ENCODE assay signal across 16 cellular contexts in the genomic region with DNA sequence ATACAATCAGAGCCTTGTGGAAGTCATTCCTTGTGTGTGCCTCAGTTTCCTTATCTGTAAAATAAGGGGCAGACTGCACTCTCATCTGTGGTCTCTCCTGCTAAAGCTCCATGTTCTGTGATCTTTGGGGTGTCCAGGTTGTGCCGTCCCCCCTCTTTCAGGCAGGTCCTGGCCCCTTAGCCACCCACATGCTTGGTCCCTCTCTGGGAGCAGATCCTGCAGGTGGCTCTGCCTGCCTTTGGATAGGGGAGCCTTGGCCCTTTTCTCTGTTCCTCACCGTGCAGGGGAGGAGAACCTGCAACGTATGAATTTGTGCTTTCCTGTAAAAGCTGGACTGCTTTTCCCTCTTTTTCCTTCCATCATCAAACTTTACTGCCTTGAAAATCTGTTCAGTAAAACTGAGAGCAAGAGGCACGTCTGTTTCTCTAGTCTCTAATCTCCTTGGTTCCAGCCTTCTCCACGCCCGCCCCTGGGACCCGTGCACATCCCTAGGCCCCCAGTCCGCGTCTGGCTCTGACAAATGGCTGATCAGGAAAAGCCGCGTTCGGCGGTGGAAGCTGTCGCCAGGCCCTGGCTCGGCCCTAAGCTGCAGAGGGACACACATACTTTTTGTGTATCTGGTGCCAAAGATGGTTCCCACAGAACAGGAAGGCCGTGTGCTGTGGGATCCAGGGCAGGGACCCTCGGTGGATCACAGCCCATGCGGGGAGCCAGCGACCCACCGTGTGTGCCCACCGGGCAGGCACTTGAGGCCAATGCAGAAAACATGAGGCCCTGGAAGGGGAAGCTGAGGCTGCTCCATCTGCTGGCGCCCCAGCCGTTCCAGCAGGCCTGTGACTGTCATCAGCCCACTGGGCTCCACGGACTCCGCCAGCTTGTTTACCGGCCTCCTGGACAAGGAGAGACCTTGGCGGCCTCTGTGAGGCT. TPM values are rescaled to one million over a fixed set of nuclear protein-coding genes. Genes with fewer than 3 reads are reported as not detected.
DNase-seq lines count a peak whose midpoint lies in the region; ATAC-seq and TF ChIP-seq lines count a peak whose summit lies in the region.
"Had no signal": no experiment of that assay in that cellular context is flagged by ENCODE, and none has a peak within 500 bp of the region (broad histone marks: within the 10 kb centered on the region; RNA-seq: fewer than 3 reads in every experiment).

No MANE protein-coding gene starts in this region.

- H3K27me3 ChIP-seq in breast epithelium = no peaks in the 10 kb centered on the region
- no peaks in the 10 kb centered on the region for H3K27me3 ChIP-seq in mammary epithelial cell (ENCODE audit: insufficient read depth, low read length)
- H3K27me3 ChIP-seq in esophagus muscularis mucosa = peaks cover 0 to 17% (median 0%) of the 10 kb centered on the region in 4 donors
- H3K27me3 ChIP-seq in lung (ENCODE audit: control insufficient read depth, insufficient read depth) = no peaks in the 10 kb centered on the region
- peaks cover 87% of the 10 kb centered on the region for H3K27me3 ChIP-seq in MM.1S (replicated peaks; ENCODE audit: insufficient read depth, low read length)

- in situ Hi-C loops in mammary epithelial cell (cut with MboI; ENCODE audit: low sequenced_read_pairs in 2 of 2) = no loop called here

- TF ChIP-seq EP300 in esophagus muscularis mucosa (IDR thresholded peaks at IDR 0.05) = no peak

- dilution Hi-C loops in mammary epithelial cell (cut with HindIII; ENCODE audit: low sequenced_read_pairs) = no loop called here

- H3K9me3 Mint-ChIP-seq in type B pancreatic cell (peaks cover 5% of the 10 kb centered on the region), CD14-positive monocyte (peaks cover 0 to 10% (median 0%) of the 10 kb centered on the region in 7 donors)
- H3K9me3 Mint-ChIP-seq in activated naive CD4-positive, alpha-beta T cell treated with anti-CD3 and anti-CD28 coated beads, Interleukin-2, amount 50 U/mL, for 72 hours = no peaks in the 10 kb centered on the region

- no peaks in the 10 kb centered on the region for H3K36me3 ChIP-seq in breast epithelium
- H3K36me3 ChIP-seq in mammary epithelial cell (ENCODE audit: insufficient read depth, low read length) = no peaks in the 10 kb centered on the region
- H3K36me3 ChIP-seq in esophagus muscularis mucosa = no peaks in the 10 kb centered on the region
- no peaks in the 10 kb centered on the region for H3K36me3 ChIP-seq in lung (ENCODE audit: control insufficient read depth in 2 of 2, insufficient read depth in 2 of 2, low read length in 2 of 2)
- no peaks in the 10 kb centered on the region for H3K36me3 ChIP-seq in MM.1S (replicated peaks; ENCODE audit: insufficient read depth, low read length)

- no peak overlapping the region for H2AFZ ChIP-seq in mammary epithelial cell (ENCODE audit: low read depth, low read length)
- no peak overlapping the region for H2AFZ ChIP-seq in MM.1S (ENCODE audit: low read length)

- DNase-seq in breast epithelium (ENCODE audit: low spot score in 2 of 2) (peak; percentile 12 to 49), mammary epithelial cell (no peak), esophagus muscularis mucosa (ENCODE audit: extremely low spot score) (peak; percentile 78), lung (ENCODE audit: low spot score) (peak; percentile 26), type B pancreatic cell (ENCODE audit: extremely low spot score, unreplicated experiment) (peak; percentile 62), MM.1S (no peak), CD14-positive monocyte (ENCODE audit: low spot score) (no peak)
- DNase-seq in activated naive CD4-positive, alpha-beta T cell treated with anti-CD3 and anti-CD28 coated beads, Interleukin-2, amount 50 U/mL, for 72 hours (ENCODE audit: low spot score in 2 of 2) = no peak
- DNase-seq: activated T-cell treated with anti-CD3 and anti-CD28 coated beads for 4 hours; amniotic stem cell; DMS79 treated with DMSO at 0.1 percent for 48 hours; NCI-H1436 treated with DMSO at 0.1 percent for 48 hours; NK-92 treated with Interleukin-12 subunit alpha and Interleukin-12 subunit beta, amount 100 ng/mL, for 24 hours; SIG-M5; stimulated activated naive CD4-positive, alpha-beta T cell treated with Interleukin-2 at 50 U/mL for 16 hours had no signal

- H3K9ac ChIP-seq in mammary epithelial cell (ENCODE audit: insufficient read depth, low read length) (no peak overlapping the region), MM.1S (ENCODE audit: low read length) (no peak overlapping the region)

- H3K9me3 ChIP-seq in breast epithelium (no peaks in the 10 kb centered on the region), mammary epithelial cell (replicated peaks; ENCODE audit: insufficient read depth, low read length) (peaks cover 18% of the 10 kb centered on the region), esophagus muscularis mucosa (no peaks in the 10 kb centered on the region), lung (ENCODE audit: control insufficient read depth in 2 of 2, insufficient read depth in 1 of 2, low read length in 1 of 2) (peaks cover 0 to 3% of the 10 kb centered on the region in 2 donors), MM.1S (replicated peaks; ENCODE audit: insufficient read depth, low read length) (no peaks in the 10 kb centered on the region)

- H3K4me3 ChIP-seq in breast epithelium = no peak overlapping the region
- no peak overlapping the region for H3K4me3 ChIP-seq in mammary epithelial cell (replicated peaks in 1 of 3; ENCODE audit: insufficient read depth in 1 of 3, low read depth in 2 of 3, low read length in 3 of 3)
- H3K4me3 ChIP-seq in esophagus muscularis mucosa = no peak overlapping the region
- no peak overlapping the region for H3K4me3 ChIP-seq in lung
- no peak overlapping the region for H3K4me3 ChIP-seq in MM.1S (ENCODE audit: low read length)
- H3K4me3 ChIP-seq: dorsolateral prefrontal cortex had no signal

- intact Hi-C loops in breast epithelium (cut with DNase I; ENCODE audit: low total_unique reads) = no loop called here
- intact Hi-C loops in mammary epithelial cell (cut with micrococcal nuclease) = no loop called here
- intact Hi-C loops in esophagus muscularis mucosa (cut with DNase I) = no loop called here
- intact Hi-C loops in CD14-positive monocyte (cut with micrococcal nuclease) = no loop called here

- H4K20me1 ChIP-seq in mammary epithelial cell (ENCODE audit: insufficient read depth, low read length) = no peaks in the 10 kb centered on the region
- H4K20me1 ChIP-seq in MM.1S (ENCODE audit: insufficient read depth, low read length) = no peaks in the 10 kb centered on the region

- no peaks in the 10 kb centered on the region for H3K4me1 ChIP-seq in breast epithelium
- peaks cover 3% of the 10 kb centered on the region for H3K4me1 ChIP-seq in mammary epithelial cell (ENCODE audit: insufficient read depth, low read length)
- peaks cover 0 to 12% (median 6%) of the 10 kb centered on the region in 4 donors for H3K4me1 ChIP-seq in esophagus muscularis mucosa
- H3K4me1 ChIP-seq in lung (ENCODE audit: control insufficient read depth in 2 of 2, insufficient read depth in 2 of 2, low read length in 2 of 2) = no peaks in the 10 kb centered on the region
- H3K4me1 ChIP-seq in MM.1S (ENCODE audit: low read length) = no peaks in the 10 kb centered on the region

- H3K27ac ChIP-seq in breast epithelium = no peak overlapping the region
- H3K27ac ChIP-seq in mammary epithelial cell (ENCODE audit: insufficient read depth, low read depth, low read length) = no peak overlapping the region
- H3K27ac ChIP-seq in esophagus muscularis mucosa (replicated peaks in 1 of 4) = peak overlapping the region in 1 of 4 donors; percentile 14
- no peak overlapping the region for H3K27ac ChIP-seq in lung (ENCODE audit: low read depth in 1 of 2, low read length in 1 of 2)
- no peak overlapping the region for H3K27ac ChIP-seq in MM.1S (ENCODE audit: low read length)

- H3K36me3 Mint-ChIP-seq in type B pancreatic cell (no peaks in the 10 kb centered on the region), CD14-positive monocyte (no peaks in the 10 kb centered on the region)
- no peaks in the 10 kb centered on the region for H3K36me3 Mint-ChIP-seq in activated naive CD4-positive, alpha-beta T cell treated with anti-CD3 and anti-CD28 coated beads, Interleukin-2, amount 50 U/mL, for 72 hours

- BruUV-seq in mammary epithelial cell (replicated peaks; lab: Mats Ljungman, UMichigan) = no TSS peak

- no peaks in the 10 kb centered on the region for H3K9me2 ChIP-seq in MM.1S (replicated peaks; ENCODE audit: insufficient read depth, low read length)

- TF ChIP-seq CTCF in breast epithelium (IDR thresholded peaks at IDR 0.05) (no peak), mammary epithelial cell (conservative IDR thresholded peaks at IDR 0.05 in 1 of 2, IDR thresholded peaks at IDR 0.05 in 1 of 2; ENCODE audit: extremely low read depth in 1 of 2, insufficient read depth in 1 of 2, low read depth in 1 of 2, low read length in 2 of 2) (no peak), esophagus muscularis mucosa (IDR thresholded peaks at IDR 0.05) (no peak), lung (IDR thresholded peaks at IDR 0.05; ENCODE audit: control extremely low read depth, extremely low read depth) (no peak), type B pancreatic cell (conservative IDR thresholded peaks at IDR 0.05) (no peak), MM.1S (IDR thresholded peaks at IDR 0.05; ENCODE audit: low read length) (no peak), CD14-positive monocyte (IDR thresholded peaks at IDR 0.05) (no peak)

- WGBS in mammary epithelial cell (ENCODE audit: low coverage, missing lambda C conversion rate) = 69% methylated on average over 21 of the region's 27 CpGs
- WGBS in esophagus muscularis mucosa = 59% methylated on average over 26 of the region's 27 CpGs
- WGBS in lung, 2 donors = 58 to 65% methylated on average over 27 of the region's 27 CpGs

- no peaks in the 10 kb centered on the region for H3F3A ChIP-seq in MM.1S (ENCODE audit: insufficient read depth, low read length)

- TF ChIP-seq POLR2A in breast epithelium (IDR thresholded peaks at IDR 0.05) (no peak), esophagus muscularis mucosa (IDR thresholded peaks at IDR 0.05; ENCODE audit: low read depth) (no peak)

- no peak for ATAC-seq in lung (ENCODE audit: insufficient read depth, low FRiP score)
- no peak for ATAC-seq in activated naive CD4-positive, alpha-beta T cell treated with anti-CD3 and anti-CD28 coated beads, Interleukin-2, amount 50 U/mL, for 72 hours

- H3K27ac Mint-ChIP-seq in type B pancreatic cell = no peak overlapping the region
- no peak overlapping the region for H3K27ac Mint-ChIP-seq in activated naive CD4-positive, alpha-beta T cell treated with anti-CD3 and anti-CD28 coated beads, Interleukin-2, amount 50 U/mL, for 72 hours
- no peak overlapping the region for H3K27ac Mint-ChIP-seq in CD14-positive monocyte

- H3K27me3 Mint-ChIP-seq in type B pancreatic cell (peaks cover 4% of the 10 kb centered on the region), CD14-positive monocyte (ENCODE audit: low read depth in 3 of 3) (peaks cover 0 to 2% (median 0%) of the 10 kb centered on the region in 3 donors)

- H3K4me3 Mint-ChIP-seq in type B pancreatic cell (no peak overlapping the region), CD14-positive monocyte (no peak overlapping the region)

- CTCF ChIA-PET in mammary epithelial cell (lab: Charles Lee; ENCODE audit: low non-redundant PET) = no interaction called here

- no peaks in the 10 kb centered on the region for H3K79me2 ChIP-seq in mammary epithelial cell (ENCODE audit: insufficient read depth, low read length)
- H3K79me2 ChIP-seq in MM.1S (ENCODE audit: low read length) = no peaks in the 10 kb centered on the region

- H3K4me2 ChIP-seq in mammary epithelial cell (ENCODE audit: insufficient read depth, low read depth, low read length) = no peak overlapping the region
- no peak overlapping the region for H3K4me2 ChIP-seq in MM.1S (ENCODE audit: low read depth, low read length)

- peaks cover 11% of the 10 kb centered on the region for H3K4me1 Mint-ChIP-seq in type B pancreatic cell (ENCODE audit: unreplicated experiment)
- H3K4me1 Mint-ChIP-seq in CD14-positive monocyte = no peaks in the 10 kb centered on the region

RNA-seq across cellular contexts. Expression of a gene that starts 43.4 kb away (rescaled TPM):
- total RNA-seq in breast epithelium (10 to 100 TPM; 12.1 to 17.0 (median 15.4) TPM), mammary epithelial cell (10 to 100 TPM in 1 of 2 donors, 1 to 10 TPM in 1; 7.2 to 22.8 TPM), esophagus muscularis mucosa (10 to 100 TPM; 36.0 to 89.5 (median 56.4) TPM), lung (100 to 1,000 TPM in 1 of 2 donors, 10 to 100 TPM in 1; 96.6 to 169 TPM), type B pancreatic cell (ENCODE audit: low replicate concordance) (16.1 and 112 TPM in 2 replicates)
- polyA plus RNA-seq in mammary epithelial cell (1.2 TPM), lung (10 to 100 TPM; 12.2 to 34.1 TPM), CD14-positive monocyte (not detected)
- 5.4 TPM for polyA minus RNA-seq in mammary epithelial cell
- total RNA-seq in activated naive CD4-positive, alpha-beta T cell treated with anti-CD3 and anti-CD28 coated beads, Interleukin-2, amount 50 U/mL, for 72 hours = under 1 TPM; 0.04 to 0.18 TPM

Comparison
In these comparisons a context has a peak if more than half of its experiments do, and no peak if none do; other contexts are left out.
1. DNase-seq: peak in breast epithelium (2 of 2), esophagus muscularis mucosa (single experiment), lung (single experiment) and type B pancreatic cell (single experiment); none in mammary epithelial cell (single experiment), MM.1S (single experiment), activated naive CD4-positive, alpha-beta T cell treated with anti-CD3 and anti-CD28 coated beads, Interleukin-2, amount 50 U/mL, for 72 hours (0 of 2) and CD14-positive monocyte (single experiment).
2. RNA of a gene that starts 43.4 kb away (total RNA-seq): 96.6 to 169 TPM in lung, 16.1 to 112 TPM in type B pancreatic cell, 36.0 to 89.5 TPM in esophagus muscularis mucosa, 7.2 to 22.8 TPM in mammary epithelial cell and 12.1 to 17.0 TPM in breast epithelium; 0.04 to 0.18 TPM in activated naive CD4-positive, alpha-beta T cell treated with anti-CD3 and anti-CD28 coated beads, Interleukin-2, amount 50 U/mL, for 72 hours; every median in the first group is over 4 times any median in the second.